21 cellular contexts compared by ENCODE assay signal in the genomic region with DNA sequence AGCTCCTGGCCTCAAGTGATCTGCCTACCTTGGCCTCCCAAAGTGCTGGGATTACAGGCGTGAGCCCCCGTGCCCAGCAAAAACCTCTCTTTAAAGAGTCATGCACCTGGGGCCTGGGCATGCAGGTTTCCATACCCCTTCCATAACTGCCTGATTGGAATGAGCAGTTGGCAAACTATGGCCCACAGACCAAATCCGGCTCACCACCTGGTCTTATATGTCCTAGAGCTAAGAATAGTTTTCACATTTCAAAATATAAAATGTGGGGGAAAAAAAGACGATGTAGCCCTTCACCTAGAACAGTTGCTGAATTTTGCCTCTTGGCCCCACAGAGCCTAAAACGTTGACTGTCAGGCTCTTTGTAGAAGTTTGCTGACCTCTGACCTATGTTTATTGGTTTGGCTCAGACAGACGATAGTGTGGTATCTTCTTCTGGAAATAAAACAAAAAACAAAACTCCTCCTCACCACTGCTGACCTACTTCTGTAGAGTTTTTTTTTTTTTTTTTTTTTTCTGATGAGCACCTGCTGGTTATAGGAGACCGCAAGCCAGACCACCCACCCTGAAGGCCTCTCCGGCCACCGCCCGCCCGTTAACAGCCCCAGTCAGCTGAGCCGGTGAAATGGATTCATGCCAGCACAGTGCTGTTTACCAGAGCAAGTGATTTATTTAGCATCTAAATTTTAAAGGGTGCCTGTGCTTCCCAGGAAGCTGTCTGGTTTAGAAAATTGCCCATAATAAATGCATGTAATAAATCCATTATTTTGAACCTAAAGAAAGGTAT. TPM values are rescaled to one million over a fixed set of nuclear protein-coding genes. Genes with fewer than 3 reads are reported as not detected.
DNase-seq lines count a peak whose midpoint lies in the region; ATAC-seq and TF ChIP-seq lines count a peak whose summit lies in the region.
"Had no signal": no experiment of that assay in that cellular context is flagged by ENCODE, and none has a peak within 500 bp of the region (broad histone marks: within the 10 kb centered on the region; RNA-seq: fewer than 3 reads in every experiment).

No MANE protein-coding gene starts in this region.

- no peak overlapping the region for H3K4me2 ChIP-seq in SK-N-SH

- no peak for TF ChIP-seq EP300 in SK-N-SH (IDR thresholded peaks at IDR 0.05; ENCODE audit: borderline replicate concordance in 1 of 2, low read depth in 1 of 2, low read length in 1 of 2)

- POLR2A ChIA-PET in SK-N-SH (lab: Yijun Ruan, JAX) = no interaction called here

- DNase-seq in DMS79 treated with DMSO at 0.1 percent for 48 hours (lab: John Stamatoyannopoulos, UW) (peak; percentile 20), DMS79 (lab: John Stamatoyannopoulos, UW) (no peak), T-helper 17 cell (no peak), fibroblast of villous mesenchyme (ENCODE audit: low read depth) (peak; percentile 25), medulla oblongata (ENCODE audit: extremely low spot score) (no peak), SK-N-SH (no peak)
- DNase-seq: DMS153, GDM1, KG1, NCI-H1048, NCI-H1930, NCI-H2171 had no signal

- TF ChIP-seq RAD21 in SK-N-SH (IDR thresholded peaks at IDR 0.05; ENCODE audit: low read length) = no peak

- H3K27ac ChIP-seq in skeletal muscle tissue (ENCODE audit: low read depth, low read length) (peak overlapping the region; percentile 66), SK-N-SH (ENCODE audit: low read depth in 2 of 2, low read length in 1 of 2) (no peak overlapping the region)
- H3K27ac ChIP-seq: 22Rv1, RWPE1 had no signal

- no peaks in the 10 kb centered on the region for H4K20me1 ChIP-seq in SK-N-SH (ENCODE audit: insufficient read depth)

- H3K4me3 ChIP-seq in fibroblast of villous mesenchyme (ENCODE audit: low read depth, low read length) (no peak overlapping the region), skeletal muscle tissue (ENCODE audit: low read length in 3 of 3) (no peak overlapping the region), SK-N-SH (ENCODE audit: low read depth in 2 of 2, low read length in 1 of 2) (no peak overlapping the region)
- H3K4me3 ChIP-seq: HAP-1 had no signal

- peaks cover 9% of the 10 kb centered on the region for H3K4me1 Mint-ChIP-seq in T-helper 17 cell

- H3K79me2 ChIP-seq in SK-N-SH (ENCODE audit: insufficient read depth) = no peaks in the 10 kb centered on the region

- H3K9ac ChIP-seq in skeletal muscle tissue (ENCODE audit: low read depth in 1 of 3, low read length in 3 of 3) (no peak overlapping the region), SK-N-SH (no peak overlapping the region)

- H3F3A ChIP-seq in SK-N-SH (replicated peaks; ENCODE audit: insufficient read depth) = no peaks in the 10 kb centered on the region

- H3K4me3 Mint-ChIP-seq in T-helper 17 cell = peak overlapping the region; percentile 68

- H3K9me3 ChIP-seq in T-helper 17 cell (ENCODE audit: control insufficient read depth, low read length, poor library complexity, severe bottlenecking) (no peaks in the 10 kb centered on the region), skeletal muscle tissue (ENCODE audit: control insufficient read depth in 3 of 3, low read length in 3 of 3) (no peaks in the 10 kb centered on the region), SK-N-SH (no peaks in the 10 kb centered on the region)
- H3K9me3 ChIP-seq: HAP-1 had no signal

- CTCF ChIA-PET in SK-N-SH (lab: Yijun Ruan, JAX) = interaction anchor here (0.9 to 3.8 kb wide), 2 partner anchors 13 to 19 kb away, joined by 3 to 25 read pairs; no protein-coding TSS in a partner anchor

- H3K4me1 ChIP-seq in skeletal muscle tissue (ENCODE audit: control insufficient read depth in 3 of 3, insufficient read depth in 3 of 3, low read length in 3 of 3) (peaks cover 0 to 11% (median 7%) of the 10 kb centered on the region in 3 donors), SK-N-SH (ENCODE audit: control insufficient read depth in 1 of 2, insufficient read depth in 2 of 2, low read depth in 1 of 2, low read length in 1 of 2) (no peaks in the 10 kb centered on the region)
- H3K4me1 ChIP-seq: HAP-1 had no signal

- no peak for TF ChIP-seq CTCF in fibroblast of villous mesenchyme (IDR thresholded peaks at IDR 0.05; ENCODE audit: insufficient read depth, low read depth, low read length)
- TF ChIP-seq CTCF in SK-N-SH (IDR thresholded peaks at IDR 0.05) = no peak

- no peaks in the 10 kb centered on the region for H3K36me3 Mint-ChIP-seq in T-helper 17 cell (ENCODE audit: low read depth)

- no peak overlapping the region for H3K27ac Mint-ChIP-seq in T-helper 17 cell

- no peaks in the 10 kb centered on the region for H3K9me2 ChIP-seq in SK-N-SH

- H3K27me3 ChIP-seq in skeletal muscle tissue (ENCODE audit: control insufficient read depth in 3 of 3, insufficient read depth in 3 of 3, low read length in 3 of 3) (peaks cover 0 to 10% (median 0%) of the 10 kb centered on the region in 3 donors), SK-N-SH (ENCODE audit: insufficient read depth) (peaks cover 13% of the 10 kb centered on the region; the same call in 1 of the 2 replicates)

- ATAC-seq in T-helper 17 cell (peak; percentile 63), GM21619 (IDR thresholded peaks at IDR 0.05; ENCODE audit: unreplicated experiment) (no peak)

- no peaks in the 10 kb centered on the region for H3K36me3 ChIP-seq in skeletal muscle tissue (ENCODE audit: control insufficient read depth in 3 of 3, insufficient read depth in 3 of 3, low read length in 3 of 3)
- no peaks in the 10 kb centered on the region for H3K36me3 ChIP-seq in SK-N-SH (replicated peaks in 1 of 2; ENCODE audit: control insufficient read depth in 1 of 2, insufficient read depth in 2 of 2, low read length in 1 of 2)
- H3K36me3 ChIP-seq: HAP-1 had no signal

- no peak overlapping the region for H2AFZ ChIP-seq in SK-N-SH (ENCODE audit: low read depth)

- WGBS in SK-N-SH (ENCODE audit: low lambda C conversion rate) = 77% methylated on average over 12 of the region's 12 CpGs

- H3K27me3 Mint-ChIP-seq in T-helper 17 cell = peaks cover 4% of the 10 kb centered on the region

TF ChIP-seq in SK-N-SH, 30 proteins besides CTCF, POLR2A, EP300 and RAD21:
- no peak for TF ChIP-seq TEAD4 (IDR thresholded peaks at IDR 0.05; ENCODE audit: borderline replicate concordance, insufficient read depth)
- TF ChIP-seq EZH2phosphoT487 (IDR thresholded peaks at IDR 0.05; ENCODE audit: borderline replicate concordance, low read depth) = no peak
- TF ChIP-seq, protein P1, sequence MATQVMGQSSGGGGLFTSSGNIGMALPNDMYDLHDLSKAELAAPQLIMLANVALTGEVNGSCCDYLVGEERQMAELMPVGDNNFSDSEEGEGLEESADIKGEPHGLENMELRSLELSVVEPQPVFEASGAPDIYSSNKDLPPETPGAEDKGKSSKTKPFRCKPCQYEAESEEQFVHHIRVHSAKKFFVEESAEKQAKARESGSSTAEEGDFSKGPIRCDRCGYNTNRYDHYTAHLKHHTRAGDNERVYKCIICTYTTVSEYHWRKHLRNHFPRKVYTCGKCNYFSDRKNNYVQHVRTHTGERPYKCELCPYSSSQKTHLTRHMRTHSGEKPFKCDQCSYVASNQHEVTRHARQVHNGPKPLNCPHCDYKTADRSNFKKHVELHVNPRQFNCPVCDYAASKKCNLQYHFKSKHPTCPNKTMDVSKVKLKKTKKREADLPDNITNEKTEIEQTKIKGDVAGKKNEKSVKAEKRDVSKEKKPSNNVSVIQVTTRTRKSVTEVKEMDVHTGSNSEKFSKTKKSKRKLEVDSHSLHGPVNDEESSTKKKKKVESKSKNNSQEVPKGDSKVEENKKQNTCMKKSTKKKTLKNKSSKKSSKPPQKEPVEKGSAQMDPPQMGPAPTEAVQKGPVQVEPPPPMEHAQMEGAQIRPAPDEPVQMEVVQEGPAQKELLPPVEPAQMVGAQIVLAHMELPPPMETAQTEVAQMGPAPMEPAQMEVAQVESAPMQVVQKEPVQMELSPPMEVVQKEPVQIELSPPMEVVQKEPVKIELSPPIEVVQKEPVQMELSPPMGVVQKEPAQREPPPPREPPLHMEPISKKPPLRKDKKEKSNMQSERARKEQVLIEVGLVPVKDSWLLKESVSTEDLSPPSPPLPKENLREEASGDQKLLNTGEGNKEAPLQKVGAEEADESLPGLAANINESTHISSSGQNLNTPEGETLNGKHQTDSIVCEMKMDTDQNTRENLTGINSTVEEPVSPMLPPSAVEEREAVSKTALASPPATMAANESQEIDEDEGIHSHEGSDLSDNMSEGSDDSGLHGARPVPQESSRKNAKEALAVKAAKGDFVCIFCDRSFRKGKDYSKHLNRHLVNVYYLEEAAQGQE (IDR thresholded peaks at IDR 0.05; ENCODE audit: low read depth, low read length) = no peak

RNA-seq across cellular contexts. Expression of a gene that starts 33.5 kb away (rescaled TPM):
- total RNA-seq in T-helper 17 cell (not detected), fibroblast of villous mesenchyme (not detected in 2 replicates), skeletal muscle tissue (1.6 TPM)
- polyA plus RNA-seq in SK-N-SH (2012; rRNA removed) = not detected in 2 replicates
- polyA plus RNA-seq in SK-N-SH (2012; cell fraction: cytosol; rRNA removed) = 0.01 TPM in 1 of 2 replicates, not detected in the other
- not detected in 2 replicates for polyA plus RNA-seq in SK-N-SH (2012; cell fraction: nucleus; rRNA removed)
- total RNA-seq: M059J, NCI-H460, OCI-LY7 had no signal
- polyA plus RNA-seq: BJ had no signal

RNA-seq across cellular contexts. Expression of a gene that starts 44.4 kb away (rescaled TPM):
- total RNA-seq in T-helper 17 cell = 10 to 100 TPM in 1 of 2 donors, 1 to 10 TPM in 1; 9.6 to 12.0 TPM
- under 0.01 TPM in 1 of 2 replicates, not detected in the other for total RNA-seq in fibroblast of villous mesenchyme
- total RNA-seq in skeletal muscle tissue = not detected
- polyA plus RNA-seq in SK-N-SH (2012; rRNA removed) = 0.03 and 0.13 TPM in 2 replicates
- polyA plus RNA-seq in SK-N-SH (2012; cell fraction: cytosol; rRNA removed) = 0.08 and 0.22 TPM in 2 replicates
- polyA plus RNA-seq in SK-N-SH (2012; cell fraction: nucleus; rRNA removed) = 0.18 and 0.31 TPM in 2 replicates
- total RNA-seq: M059J had no signal

Comparison
In these comparisons a context has a peak if more than half of its experiments do, and no peak if none do; other contexts are left out.
1. DNase-seq: peak in DMS79 treated with DMSO at 0.1 percent for 48 hours (single experiment) and fibroblast of villous mesenchyme (single experiment); none in DMS79 (single experiment), T-helper 17 cell (0 of 3), medulla oblongata (single experiment) and SK-N-SH (single experiment).
2. RNA of a gene that starts 44.4 kb away (total RNA-seq): 9.6 to 12.0 TPM in T-helper 17 cell; under 0.01 TPM in fibroblast of villous mesenchyme and not detected in skeletal muscle tissue (single experiment); every median in the first group is over 10 times any median in the second.